8 cellular contexts compared by ENCODE assay signal in the genomic region with DNA sequence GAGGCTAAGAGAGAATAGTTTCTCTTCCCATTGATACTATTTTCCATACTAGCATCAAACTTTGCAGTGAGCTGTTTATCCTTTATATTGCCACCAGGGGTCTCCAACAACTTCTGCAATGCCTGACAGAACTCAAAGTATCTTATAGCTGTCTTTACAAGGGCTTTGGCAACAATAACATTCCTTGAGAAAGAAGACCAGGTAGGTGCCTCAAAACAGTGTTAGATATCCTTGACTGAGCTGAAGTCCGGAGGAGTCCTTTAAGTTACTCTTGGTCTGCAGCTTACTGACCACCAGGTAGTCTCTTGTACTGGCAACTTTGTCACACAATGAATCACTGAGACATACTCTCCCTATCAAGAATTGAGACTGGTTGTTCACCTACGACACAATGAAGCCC. TPM values are rescaled to one million over a fixed set of nuclear protein-coding genes. Genes with fewer than 3 reads are reported as not detected.
DNase-seq lines count a peak whose midpoint lies in the region; ATAC-seq and TF ChIP-seq lines count a peak whose summit lies in the region.

No MANE protein-coding gene starts in this region.

- no peak overlapping the region for H3K27ac Mint-ChIP-seq in activated naive CD4-positive, alpha-beta T cell treated with anti-CD3 and anti-CD28 coated beads, Interleukin-2, amount 50 U/mL, for 72 hours
- no peak overlapping the region for H3K27ac Mint-ChIP-seq in nephron

- H3K4me1 Mint-ChIP-seq in nephron: no peaks in the 10 kb centered on the region

- TF ChIP-seq CTCF in epithelial cell of esophagus (IDR thresholded peaks at IDR 0.05; ENCODE audit: insufficient read depth, low read depth, low read length, missing control alignments) (peak; percentile 77), nephron (IDR thresholded peaks at IDR 0.05; ENCODE audit: unreplicated experiment in 3 of 3) (peak; percentile 73 to 81 (median 80))

- no peak overlapping the region for H3K4me3 Mint-ChIP-seq in nephron

- no peak overlapping the region for H3K9ac ChIP-seq in SK-N-MC (ENCODE audit: insufficient read length)

- no peak overlapping the region for H3K27ac ChIP-seq in SK-N-MC

- peak; percentile 46 to 75 for ATAC-seq in activated naive CD4-positive, alpha-beta T cell treated with anti-CD3 and anti-CD28 coated beads, Interleukin-2, amount 50 U/mL, for 72 hours
- ATAC-seq in GM21423 (IDR thresholded peaks at IDR 0.05; ENCODE audit: unreplicated experiment): peak; percentile 87

- H3K4me3 ChIP-seq in SK-N-MC (0 out of 2 replicates have a peak overlapping the region, but pooled peaks have one; percentile 30), epithelial cell of esophagus (ENCODE audit: low read length) (no peak overlapping the region)

- H3K36me3 ChIP-seq in SK-N-MC (ENCODE audit: insufficient read depth, low read length): 0 out of 2 replicates have a peak, but pooled peaks cover 4% of the 10 kb centered on the region

- DNase-seq in activated naive CD4-positive, alpha-beta T cell treated with anti-CD3 and anti-CD28 coated beads, Interleukin-2, amount 50 U/mL, for 72 hours (ENCODE audit: low spot score in 2 of 2): peak in 1 of 2 donors; percentile 6
- DNase-seq in activated naive CD4-positive, alpha-beta T cell treated with Interleukin-2 at 50 U/mL for 16 hours: no peak
- DNase-seq in HT-29 (ENCODE audit: low spot score) (peak; percentile 85), SK-N-MC (ENCODE audit: low read depth, low spot score) (no peak), epithelial cell of esophagus (ENCODE audit: low read depth) (peak; percentile 70)
- no peak for DNase-seq in activated CD4-positive, CD25-positive, alpha-beta regulatory T cell (lab: John Stamatoyannopoulos, UW)

- H3K36me3 Mint-ChIP-seq in activated naive CD4-positive, alpha-beta T cell treated with anti-CD3 and anti-CD28 coated beads, Interleukin-2, amount 50 U/mL, for 72 hours: no peaks in the 10 kb centered on the region
- peaks cover 2% of the 10 kb centered on the region for H3K36me3 Mint-ChIP-seq in nephron (ENCODE audit: low read depth)

- H3K9me3 ChIP-seq in SK-N-MC (ENCODE audit: low read depth, low read length): peaks cover 7% of the 10 kb centered on the region; the same call in 1 of the 2 replicates

- H3K27me3 Mint-ChIP-seq in nephron (ENCODE audit: low read depth): no peaks in the 10 kb centered on the region

- H3K9me3 Mint-ChIP-seq in activated naive CD4-positive, alpha-beta T cell treated with anti-CD3 and anti-CD28 coated beads, Interleukin-2, amount 50 U/mL, for 72 hours: no peaks in the 10 kb centered on the region
- peaks cover 19% of the 10 kb centered on the region for H3K9me3 Mint-ChIP-seq in nephron

RNA-seq across cellular contexts. Expression of a gene that starts 30.0 kb away (rescaled TPM):
- 10 to 100 TPM; 45.8 to 79.2 TPM for total RNA-seq in activated naive CD4-positive, alpha-beta T cell treated with anti-CD3 and anti-CD28 coated beads, Interleukin-2, amount 50 U/mL, for 72 hours
- 91.9 and 96.7 TPM in 2 replicates for total RNA-seq in HT-29 (2014; rRNA removed; shearing (Covaris generic))

Comparison
In these comparisons a context has a peak if more than half of its experiments do, and no peak if none do; other contexts are left out.
1. DNase-seq: peak in HT-29 (single experiment) and epithelial cell of esophagus (single experiment); none in activated naive CD4-positive, alpha-beta T cell treated with Interleukin-2 at 50 U/mL for 16 hours (single experiment), SK-N-MC (single experiment) and activated CD4-positive, CD25-positive, alpha-beta regulatory T cell (0 of 4).